In genomic region chr6:170523256-170524187, GRCh38 we compare ENCODE assay signal across 17 cellular contexts. TPM values are rescaled to one million over a fixed set of nuclear protein-coding genes. Genes with fewer than 3 reads are reported as not detected.
A peak's percentile ranks its signal among the peaks of the same experiment; 100 is the strongest.
DNase-seq lines count a peak whose midpoint lies in the region; ATAC-seq and TF ChIP-seq lines count a peak whose summit lies in the region.
"Had no signal": no experiment of that assay in that cellular context is flagged by ENCODE, and none has a peak within 500 bp of the region (broad histone marks: within the 10 kb centered on the region; RNA-seq: fewer than 3 reads in every experiment).

No MANE protein-coding gene starts in this region.

- no peak overlapping the region for H3K18ac ChIP-seq in neuronal stem cell (ENCODE audit: low read length)

- H3K4me3 ChIP-seq in Loucy (ENCODE audit: low read length, poor library complexity, severe bottlenecking) (no peak overlapping the region), heart right ventricle (no peak overlapping the region), neuronal stem cell (ENCODE audit: low read length in 2 of 2) (no peak overlapping the region), MM.1S (ENCODE audit: low read length) (no peak overlapping the region), Caco-2 (ENCODE audit: low read depth, low read length) (no peak overlapping the region), tibial nerve (no peak overlapping the region)
- H3K4me3 ChIP-seq: ovary, skin epidermis had no signal

- DNase-seq in SW480 (ENCODE audit: low spot score) (peak; percentile 2), heart right ventricle (peak in 1 of 2 donors; percentile 19), neuronal stem cell (ENCODE audit: low spot score) (no peak), foreskin melanocyte (no peak), MM.1S (no peak), Caco-2 (no peak), tibial nerve (ENCODE audit: low spot score in 2 of 2) (no peak)
- DNase-seq: activated CD4-positive, CD25-positive, alpha-beta regulatory T cell treated with anti-CD3 and anti-CD28 coated beads, Interleukin-2, amount 50 U/mL, for 72 hours; activated naive CD4-positive, alpha-beta T cell treated with Interleukin-2 at 50 U/mL for 16 hours; COR-L47; NCI-H2081 treated with DMSO at 0.1 percent for 48 hours; ovary; stimulated activated CD4-positive, alpha-beta T cell treated with anti-CD3 and anti-CD28 coated beads, Interleukin-4, amount 100 ng/mL, for 1 hour had no signal

- H3K4me1 Mint-ChIP-seq in Caco-2 (ENCODE audit: low read depth, unreplicated experiment), result no peaks in the 10 kb centered on the region

- ATAC-seq in heart right ventricle, result peak; percentile 35 to 95 (median 85)

- H4K20me1 ChIP-seq in Loucy (ENCODE audit: insufficient read depth, low read length, poor library complexity, severe bottlenecking) (no peaks in the 10 kb centered on the region), MM.1S (ENCODE audit: insufficient read depth, low read length) (no peaks in the 10 kb centered on the region)

- CTCF ChIA-PET in Caco-2 (lab: Charles Lee), result interaction anchor here (0.6 kb wide), 1 partner anchor 29 kb away, joined by 3 read pairs; no protein-coding TSS in a partner anchor

- TF ChIP-seq POLR2A in tibial nerve (IDR thresholded peaks at IDR 0.05), result no peak

- H3K27me3 ChIP-seq in Loucy (ENCODE audit: insufficient read depth, low read length, poor library complexity, severe bottlenecking), result no peaks in the 10 kb centered on the region
- no peaks in the 10 kb centered on the region for H3K27me3 ChIP-seq in heart right ventricle
- H3K27me3 ChIP-seq in neuronal stem cell (ENCODE audit: control insufficient read depth in 3 of 3, insufficient read depth in 3 of 3, low read depth in 1 of 3, low read length in 3 of 3), result no peaks in the 10 kb centered on the region
- H3K27me3 ChIP-seq in MM.1S (replicated peaks; ENCODE audit: insufficient read depth, low read length), result no peaks in the 10 kb centered on the region
- no peaks in the 10 kb centered on the region for H3K27me3 ChIP-seq in Caco-2 (replicated peaks; ENCODE audit: control insufficient read depth, insufficient read depth, low read length)
- no peaks in the 10 kb centered on the region for H3K27me3 ChIP-seq in tibial nerve
- H3K27me3 ChIP-seq: ovary had no signal

- H2BK12ac ChIP-seq in neuronal stem cell (ENCODE audit: low read length), result no peak overlapping the region

- H3K4me1 ChIP-seq in Loucy (ENCODE audit: insufficient read depth, low read length, poor library complexity, severe bottlenecking) (peaks cover 33% of the 10 kb centered on the region), heart right ventricle (peaks cover 5 to 34% (median 25%) of the 10 kb centered on the region in 9 donors), neuronal stem cell (ENCODE audit: control insufficient read depth in 2 of 2, insufficient read depth in 1 of 2, low read depth in 1 of 2, low read length in 2 of 2) (no peaks in the 10 kb centered on the region), MM.1S (ENCODE audit: low read length) (no peaks in the 10 kb centered on the region), Caco-2 (no peaks in the 10 kb centered on the region), tibial nerve (no peaks in the 10 kb centered on the region)
- H3K4me1 ChIP-seq: foreskin keratinocyte had no signal

- no peak overlapping the region for H3K4ac ChIP-seq in neuronal stem cell (ENCODE audit: low read length)

- intact Hi-C loops in heart right ventricle (cut with DNase I) (loop anchor here in 9 of 10 donors (5.0 to 10.0 kb wide), 7 partner anchors 209 to 729 kb away; partner anchors contain the start of genes FAM120B (in 2 of the 9) and DLL1 (in 1 of the 9)), Caco-2 (cut with micrococcal nuclease; ENCODE audit: unreplicated experiment) (no loop called here)

- H3K36me3 ChIP-seq in Loucy (ENCODE audit: insufficient read depth, low read length) (no peaks in the 10 kb centered on the region), heart right ventricle (no peaks in the 10 kb centered on the region), neuronal stem cell (replicated peaks in 1 of 2; ENCODE audit: control insufficient read depth in 2 of 2, insufficient read depth in 2 of 2, low read length in 2 of 2) (no peaks in the 10 kb centered on the region), MM.1S (replicated peaks; ENCODE audit: insufficient read depth, low read length) (no peaks in the 10 kb centered on the region), Caco-2 (ENCODE audit: control insufficient read depth, insufficient read depth, low read length) (no peaks in the 10 kb centered on the region), tibial nerve (no peaks in the 10 kb centered on the region)
- H3K36me3 ChIP-seq: ovary had no signal

- H3K79me1 ChIP-seq in neuronal stem cell (ENCODE audit: low read depth, low read length), result no peaks in the 10 kb centered on the region

- H3K23ac ChIP-seq in neuronal stem cell (ENCODE audit: low read depth, low read length, poor library complexity), result no peak overlapping the region

- 33 to 40% methylated on average over 10 of the region's 10 CpGs for WGBS in heart right ventricle, 2 donors
- no CpG with 5 or more reads among the region's 10 CpGs for WGBS in neuronal stem cell (ENCODE audit: extremely low coverage in 2 of 2, insufficient read length in 2 of 2, insufficient replicate concordance in 1 of 2), 2 donors
- WGBS in tibial nerve, 2 donors, result 67 to 71% methylated on average over 10 of the region's 10 CpGs

- BruUV-seq in Caco-2 (replicated peaks; lab: Mats Ljungman, UMichigan), result no TSS peak

- no peaks in the 10 kb centered on the region for H3K9me2 ChIP-seq in Loucy (replicated peaks; ENCODE audit: low read depth, low read length)
- H3K9me2 ChIP-seq in MM.1S (replicated peaks; ENCODE audit: insufficient read depth, low read length), result no peaks in the 10 kb centered on the region

- no peaks in the 10 kb centered on the region for H3F3A ChIP-seq in Loucy (ENCODE audit: low read depth)
- H3F3A ChIP-seq in MM.1S (ENCODE audit: insufficient read depth, low read length), result no peaks in the 10 kb centered on the region

- H3K9me3 ChIP-seq in Loucy (ENCODE audit: insufficient read depth, low read depth, low read length), result no peaks in the 10 kb centered on the region
- peaks cover 0 to 8% (median 0%) of the 10 kb centered on the region in 11 donors for H3K9me3 ChIP-seq in heart right ventricle
- peaks cover 0 to 2% of the 10 kb centered on the region in 2 donors for H3K9me3 ChIP-seq in neuronal stem cell (replicated peaks in 1 of 2; ENCODE audit: control insufficient read depth in 2 of 2, insufficient read depth in 1 of 2, low read depth in 1 of 2, low read length in 2 of 2)
- no peaks in the 10 kb centered on the region for H3K9me3 ChIP-seq in MM.1S (replicated peaks; ENCODE audit: insufficient read depth, low read length)
- H3K9me3 ChIP-seq in Caco-2, result no peaks in the 10 kb centered on the region; the same call in 1 of the 2 replicates
- H3K9me3 ChIP-seq in tibial nerve, result no peaks in the 10 kb centered on the region
- H3K9me3 ChIP-seq: ovary had no signal

- H3K36me3 Mint-ChIP-seq in Caco-2 (ENCODE audit: insufficient read depth, unreplicated experiment), result no peaks in the 10 kb centered on the region

- no peak overlapping the region for H2BK5ac ChIP-seq in neuronal stem cell (ENCODE audit: low read length)

- peak overlapping the region; percentile 42 to 84 (median 76) for H3K27ac ChIP-seq in heart right ventricle
- H3K27ac ChIP-seq in neuronal stem cell (replicated peaks; ENCODE audit: low read length), result no peak overlapping the region
- no peak overlapping the region for H3K27ac ChIP-seq in MM.1S (ENCODE audit: low read length)
- no peak overlapping the region for H3K27ac ChIP-seq in tibial nerve
- H3K27ac ChIP-seq: foreskin keratinocyte, KMS-11, ovary, skin epidermis had no signal

- no peak overlapping the region for H2BK120ac ChIP-seq in neuronal stem cell (ENCODE audit: low read depth, low read length)

- no peak overlapping the region for H2AFZ ChIP-seq in Loucy (ENCODE audit: low read length)
- no peak overlapping the region for H2AFZ ChIP-seq in neuronal stem cell (ENCODE audit: low read length)
- H2AFZ ChIP-seq in MM.1S (ENCODE audit: low read length), result no peak overlapping the region

- no peak overlapping the region for H3K27ac Mint-ChIP-seq in Caco-2 (ENCODE audit: unreplicated experiment)

- H4K8ac ChIP-seq in neuronal stem cell (ENCODE audit: low read depth, low read length), result peak overlapping the region; percentile 84

- TF ChIP-seq CTCF in Loucy (conservative IDR thresholded peaks at IDR 0.05; ENCODE audit: low read length), result no peak
- no peak for TF ChIP-seq CTCF in heart right ventricle (IDR thresholded peaks at IDR 0.05)
- no peak for TF ChIP-seq CTCF in MM.1S (IDR thresholded peaks at IDR 0.05; ENCODE audit: low read length)
- no peak for TF ChIP-seq CTCF in Caco-2 (IDR thresholded peaks at IDR 0.05; ENCODE audit: insufficient read depth in 1 of 2, low read depth in 1 of 2, low read length in 1 of 2, severe bottlenecking in 1 of 2, unreplicated experiment in 1 of 2)
- no peak for TF ChIP-seq CTCF in tibial nerve (IDR thresholded peaks at IDR 0.05)

- peak overlapping the region; percentile 41 for H3K4me2 ChIP-seq in Loucy (ENCODE audit: low read depth, low read length, poor library complexity, severe bottlenecking)
- no peak overlapping the region for H3K4me2 ChIP-seq in neuronal stem cell (ENCODE audit: insufficient read depth, low read length, poor library complexity, severe bottlenecking)
- H3K4me2 ChIP-seq in MM.1S (ENCODE audit: low read depth, low read length), result no peak overlapping the region
- H3K4me2 ChIP-seq: KMS-11 had no signal

- H2BK15ac ChIP-seq in neuronal stem cell (ENCODE audit: low read length), result peak overlapping the region; percentile 21

- TF ChIP-seq EP300 in tibial nerve (IDR thresholded peaks at IDR 0.05), result no peak

- H3K9ac ChIP-seq in Loucy (ENCODE audit: low read depth, low read length, poor library complexity, severe bottlenecking), result peak overlapping the region; percentile 13
- no peak overlapping the region for H3K9ac ChIP-seq in neuronal stem cell (ENCODE audit: low read depth, low read length, poor library complexity)
- no peak overlapping the region for H3K9ac ChIP-seq in MM.1S (ENCODE audit: low read length)
- H3K9ac ChIP-seq: KMS-11 had no signal

- no peak overlapping the region for H2AK5ac ChIP-seq in neuronal stem cell (ENCODE audit: low read depth, low read length)

- no peak overlapping the region for H3K14ac ChIP-seq in neuronal stem cell (ENCODE audit: low read length)

- H4K91ac ChIP-seq in neuronal stem cell (ENCODE audit: low read depth, low read length, poor library complexity), result no peak overlapping the region

- H3K4me3 Mint-ChIP-seq in Caco-2 (ENCODE audit: unreplicated experiment), result no peak overlapping the region

- no peaks in the 10 kb centered on the region for H3K9me3 Mint-ChIP-seq in Caco-2 (ENCODE audit: unreplicated experiment)

- no peaks in the 10 kb centered on the region for H3K79me2 ChIP-seq in Loucy (ENCODE audit: insufficient read depth, low read length)
- no peaks in the 10 kb centered on the region for H3K79me2 ChIP-seq in MM.1S (ENCODE audit: low read length)

- POLR2A ChIA-PET in Caco-2 (lab: Charles Lee), result interaction anchor here (1.0 kb wide), 1 partner anchor 29 kb away, joined by 3 read pairs; no protein-coding TSS in a partner anchor

- no peaks in the 10 kb centered on the region for H3K27me3 Mint-ChIP-seq in Caco-2 (ENCODE audit: insufficient read depth, unreplicated experiment)

RNA-seq across cellular contexts. Expression of gene PSMB1, which starts 29.6 kb away (rescaled TPM):
- total RNA-seq in heart right ventricle (100 to 1,000 TPM; 117 to 173 (median 137) TPM), Caco-2 (2022) (234 and 235 TPM in 2 replicates), tibial nerve (100 to 1,000 TPM; 122 to 207 (median 155) TPM)
- polyA plus RNA-seq in heart right ventricle, result 100 to 1,000 TPM; 226 to 309 TPM
- polyA plus RNA-seq in neuronal stem cell (2013, experiment 1 of 2), result 260 TPM
- polyA plus RNA-seq in neuronal stem cell (2013, experiment 2 of 2), result 249 TPM

RNA-seq across cellular contexts. Expression of gene TBP, which starts 30.6 kb away (rescaled TPM):
- total RNA-seq in heart right ventricle (10 to 100 TPM in 1 of 10 donors, 1 to 10 TPM in 9; 6.4 to 10.3 (median 7.6) TPM), Caco-2 (2022) (20.8 and 23.7 TPM in 2 replicates), tibial nerve (10 to 100 TPM; 14.5 to 16.1 (median 15.6) TPM)
- 1 to 10 TPM; 6.3 to 9.1 TPM for polyA plus RNA-seq in heart right ventricle
- polyA plus RNA-seq in neuronal stem cell (2013, experiment 1 of 2), result 24.3 TPM
- polyA plus RNA-seq in neuronal stem cell (2013, experiment 2 of 2), result 25.0 TPM

Comparison
In these comparisons a context has a peak if more than half of its experiments do, and no peak if none do; other contexts are left out.
1. H3K27ac ChIP-seq: peak in heart right ventricle (10 of 10); none in neuronal stem cell (single experiment), MM.1S (single experiment) and tibial nerve (0 of 4).